Comparison of ENCODE assay signal across 16 cellular contexts in the genomic region with DNA sequence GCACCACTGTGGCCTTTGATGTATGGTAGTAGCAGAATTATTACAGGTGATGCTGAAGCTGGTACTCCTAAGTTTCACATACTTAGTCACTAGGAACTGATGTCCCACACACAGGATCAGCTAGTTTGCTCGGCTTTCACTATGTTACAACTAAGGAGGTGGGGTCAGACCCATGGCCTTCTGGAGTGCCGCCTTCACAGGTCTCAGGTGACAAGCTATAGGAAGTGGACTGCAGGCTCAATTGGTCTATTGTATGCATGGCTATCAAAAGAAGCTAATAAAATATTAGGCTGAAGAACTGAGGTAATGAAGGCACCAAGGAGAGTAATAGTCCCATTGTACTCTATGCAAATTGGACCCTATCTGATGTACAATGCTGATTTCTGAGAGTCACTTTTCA.
DNase-seq lines count a peak whose midpoint lies in the region; ATAC-seq and TF ChIP-seq lines count a peak whose summit lies in the region.
"Had no signal": no experiment of that assay in that cellular context is flagged by ENCODE, and none has a peak within 500 bp of the region (broad histone marks: within the 10 kb centered on the region; RNA-seq: fewer than 3 reads in every experiment).

No MANE protein-coding gene starts in this region.

- H3K27ac Mint-ChIP-seq in Calu3 (ENCODE audit: unreplicated experiment) = no peak overlapping the region
- H3K27ac Mint-ChIP-seq in naive thymus-derived CD8-positive, alpha-beta T cell = no peak overlapping the region
- H3K27ac Mint-ChIP-seq: B cell; CD4-positive, alpha-beta memory T cell; HFFc6 had no signal

- no peaks in the 10 kb centered on the region for H3K79me1 ChIP-seq in trophoblast cell (ENCODE audit: low read length)

- ATAC-seq in HG02678 (IDR thresholded peaks at IDR 0.05; ENCODE audit: unreplicated experiment) = no peak
- ATAC-seq in naive thymus-derived CD8-positive, alpha-beta T cell = no peak
- no peak for ATAC-seq in HG03135 (IDR thresholded peaks at IDR 0.05; ENCODE audit: unreplicated experiment)
- ATAC-seq: K562 had no signal

- H2BK120ac ChIP-seq in trophoblast cell (ENCODE audit: insufficient read depth, low read length, poor library complexity) = no peak overlapping the region

- no peak overlapping the region for H2BK12ac ChIP-seq in trophoblast cell (ENCODE audit: low read length)

- no peak overlapping the region for H3K18ac ChIP-seq in trophoblast cell (ENCODE audit: low read length)

- POLR2A ChIA-PET in naive thymus-derived CD8-positive, alpha-beta T cell (lab: Charles Lee) = no interaction called here

- WGBS in ectodermal cell, 2 experiments = 73 to 78% methylated on average over 2 of the region's 2 CpGs
- WGBS in trophoblast cell (ENCODE audit: extremely low coverage, insufficient coverage, insufficient read length) = no CpG with 5 or more reads among the region's 2 CpGs

- H3K79me2 ChIP-seq in trophoblast cell (ENCODE audit: control insufficient read depth, insufficient read depth, low read length, poor library complexity) = no peaks in the 10 kb centered on the region

- H3K4me3 ChIP-seq in ectodermal cell (ENCODE audit: insufficient read depth, low read depth, low read length) (no peak overlapping the region), trophoblast cell (ENCODE audit: low read depth, low read length) (no peak overlapping the region)
- H3K4me3 ChIP-seq: K562 had no signal

- H3K4me2 ChIP-seq in trophoblast cell (ENCODE audit: low read length) = no peak overlapping the region

- H3K27ac ChIP-seq in ectodermal cell (ENCODE audit: insufficient read depth, low read depth, low read length, poor library complexity, severe bottlenecking) = peak overlapping the region; percentile 48
- no peak overlapping the region for H3K27ac ChIP-seq in trophoblast cell (ENCODE audit: low read depth, low read length)

- no peaks in the 10 kb centered on the region for H3K9me3 Mint-ChIP-seq in Calu3 (ENCODE audit: low read depth, unreplicated experiment)
- peaks cover 0 to 22% (median 7%) of the 10 kb centered on the region in 9 donors for H3K9me3 Mint-ChIP-seq in naive thymus-derived CD8-positive, alpha-beta T cell

- TF ChIP-seq CTCF in Calu3 (IDR thresholded peaks at IDR 0.05; ENCODE audit: unreplicated experiment) = no peak

- H3K27me3 ChIP-seq in ectodermal cell (ENCODE audit: control insufficient read depth, insufficient read depth, low read length, poor library complexity, severe bottlenecking) (no peaks in the 10 kb centered on the region), trophoblast cell (ENCODE audit: insufficient read depth, low read length) (no peaks in the 10 kb centered on the region)

- peaks cover 12% of the 10 kb centered on the region for H3K4me1 ChIP-seq in ectodermal cell (ENCODE audit: control insufficient read depth, insufficient read depth, low read length)
- peaks cover 0 to 1% of the 10 kb centered on the region in 2 experiments for H3K4me1 ChIP-seq in trophoblast cell (ENCODE audit: control insufficient read depth in 1 of 2, insufficient read depth in 2 of 2, low read length in 2 of 2)

- H3K23ac ChIP-seq in trophoblast cell (ENCODE audit: low read length) = no peak overlapping the region

- no peak overlapping the region for H2AK5ac ChIP-seq in trophoblast cell (ENCODE audit: low read length)

- no peaks in the 10 kb centered on the region for H3K36me3 Mint-ChIP-seq in Calu3 (ENCODE audit: insufficient read depth, unreplicated experiment)
- H3K36me3 Mint-ChIP-seq in naive thymus-derived CD8-positive, alpha-beta T cell = no peaks in the 10 kb centered on the region
- H3K36me3 Mint-ChIP-seq: CD4-positive, alpha-beta memory T cell had no signal

- no peak overlapping the region for H4K8ac ChIP-seq in trophoblast cell (ENCODE audit: low read depth, low read length)

- no peaks in the 10 kb centered on the region for H3K27me3 Mint-ChIP-seq in Calu3 (ENCODE audit: unreplicated experiment)
- no peaks in the 10 kb centered on the region for H3K27me3 Mint-ChIP-seq in naive thymus-derived CD8-positive, alpha-beta T cell
- H3K27me3 Mint-ChIP-seq: B cell; CD4-positive, alpha-beta memory T cell had no signal

- no peak overlapping the region for H2BK5ac ChIP-seq in trophoblast cell (ENCODE audit: low read depth, low read length, poor library complexity)

- no peaks in the 10 kb centered on the region for H3K4me1 Mint-ChIP-seq in Calu3 (ENCODE audit: low read depth, unreplicated experiment)
- no peaks in the 10 kb centered on the region for H3K4me1 Mint-ChIP-seq in naive thymus-derived CD8-positive, alpha-beta T cell
- H3K4me1 Mint-ChIP-seq: B cell; CD4-positive, alpha-beta memory T cell had no signal

- DNase-seq in Calu3 (peak; percentile 34), NCI-H526 treated with DMSO at 0.1 percent for 48 hours (lab: John Stamatoyannopoulos, UW) (peak; percentile 65), trophoblast cell (no peak)
- no peak for DNase-seq in naive thymus-derived CD8-positive, alpha-beta T cell
- DNase-seq: C1 segment of cervical spinal cord, COR-L47, DND-41, GDM1, HCEC 1CT, HFFc6 had no signal

- H3K4ac ChIP-seq in trophoblast cell (ENCODE audit: low read depth, low read length) = no peak overlapping the region

- CTCF ChIA-PET in Calu3 (lab: Charles Lee) = interaction anchor here (0.6 kb wide), 1 partner anchor 461 kb away, joined by 4 read pairs; no protein-coding TSS in a partner anchor

- H3K4me3 Mint-ChIP-seq in Calu3 (ENCODE audit: low read depth, unreplicated experiment) = no peak overlapping the region
- no peak overlapping the region for H3K4me3 Mint-ChIP-seq in naive thymus-derived CD8-positive, alpha-beta T cell
- H3K4me3 Mint-ChIP-seq: B cell; CD4-positive, alpha-beta memory T cell; HFFc6 had no signal

- no peaks in the 10 kb centered on the region for H3K36me3 ChIP-seq in ectodermal cell (ENCODE audit: control insufficient read depth, insufficient read depth, low read length)
- no peaks in the 10 kb centered on the region for H3K36me3 ChIP-seq in trophoblast cell (ENCODE audit: control insufficient read depth in 1 of 2, insufficient read depth in 2 of 2, low read length in 2 of 2)

- no peaks in the 10 kb centered on the region for H3K9me3 ChIP-seq in ectodermal cell (ENCODE audit: control insufficient read depth, low read length)
- H3K9me3 ChIP-seq in trophoblast cell (ENCODE audit: insufficient read depth, low read depth, low read length) = no peaks in the 10 kb centered on the region

- intact Hi-C loops in Calu3 (cut with micrococcal nuclease; ENCODE audit: unreplicated experiment) = no loop called here

- H3K9ac ChIP-seq in trophoblast cell (ENCODE audit: low read length) = peak overlapping the region; percentile 34

- no peak overlapping the region for H4K12ac ChIP-seq in trophoblast cell (ENCODE audit: low read depth, low read length)

- no peak overlapping the region for H3K14ac ChIP-seq in trophoblast cell (ENCODE audit: low read length)

- no peak overlapping the region for H4K91ac ChIP-seq in trophoblast cell (ENCODE audit: low read depth, low read length)

- no peak overlapping the region for H2AFZ ChIP-seq in trophoblast cell (ENCODE audit: insufficient read depth, low read length, poor library complexity)

- no TSS peak for BruUV-seq in Calu3 (replicated peaks; lab: Mats Ljungman, UMichigan)

Comparison
In these comparisons a context has a peak if more than half of its experiments do, and no peak if none do; other contexts are left out.
1. DNase-seq: peak in Calu3 (single experiment) and NCI-H526 treated with DMSO at 0.1 percent for 48 hours (single experiment); none in trophoblast cell (0 of 2) and naive thymus-derived CD8-positive, alpha-beta T cell (0 of 10).